ENCODE assay signal across 8 cellular contexts in the genomic region with DNA sequence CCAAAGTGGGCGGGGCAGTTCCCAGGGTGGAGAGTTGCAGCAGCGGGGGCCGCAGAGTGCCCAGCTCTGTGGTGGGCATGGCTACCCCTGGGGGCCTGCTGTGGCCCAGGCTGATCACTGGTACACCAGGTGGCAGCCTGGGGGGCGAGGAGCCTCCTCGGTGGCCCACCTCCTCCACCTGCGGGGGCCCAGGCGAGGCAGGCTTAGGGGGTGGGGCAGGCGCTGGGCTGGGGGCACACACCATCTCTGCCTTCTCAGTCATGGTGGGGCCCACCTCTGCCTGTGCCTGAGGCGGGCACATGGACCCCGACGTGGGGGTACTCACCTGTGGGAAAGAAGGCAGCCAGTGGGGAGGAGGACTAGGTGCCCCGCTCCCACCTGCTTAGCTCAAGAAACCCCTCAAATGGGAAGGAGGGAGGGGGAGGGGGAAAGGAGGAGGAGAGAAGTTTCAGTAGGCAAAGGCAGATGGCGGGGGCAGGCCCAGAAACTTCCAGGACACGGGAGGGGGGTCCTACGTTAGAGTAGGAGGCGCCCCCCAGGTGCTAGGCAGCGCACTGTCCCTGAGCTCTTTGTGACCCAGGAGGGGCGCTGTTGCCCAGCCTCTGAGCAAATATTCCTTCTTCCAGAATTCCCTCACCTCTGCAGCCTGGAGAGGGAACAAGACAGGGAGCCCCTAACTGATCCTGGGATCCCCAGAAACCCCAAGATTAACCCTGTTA. TPM values are rescaled to one million over a fixed set of nuclear protein-coding genes. Genes with fewer than 3 reads are reported as not detected.
DNase-seq lines count a peak whose midpoint lies in the region; ATAC-seq and TF ChIP-seq lines count a peak whose summit lies in the region.

No MANE protein-coding gene starts in this region.

- intact Hi-C loops in ascending aorta (cut with DNase I) = loop anchor here (5.0 kb wide), 1 partner anchor 161 kb away; no protein-coding TSS in a partner anchor

- H3K36me3 ChIP-seq in ascending aorta (peaks cover 0 to under 1% of the 10 kb centered on the region in 2 donors), lung (ENCODE audit: control insufficient read depth in 2 of 2, insufficient read depth in 2 of 2, low read length in 2 of 2) (peaks cover 0 to 12% of the 10 kb centered on the region in 2 donors)

- TF ChIP-seq CTCF in AG04449 (IDR thresholded peaks at IDR 0.05; ENCODE audit: insufficient read depth, low read length, missing control alignments) = peak; percentile 39
- TF ChIP-seq CTCF in GM20000 (IDR thresholded peaks at IDR 0.05; ENCODE audit: extremely low read depth, missing control alignments) = peak; percentile 52
- peak in 1 of 3 experiments; percentile 36 for TF ChIP-seq CTCF in ascending aorta (IDR thresholded peaks at IDR 0.05)
- TF ChIP-seq CTCF in lung (IDR thresholded peaks at IDR 0.05; ENCODE audit: control extremely low read depth, extremely low read depth) = peak; percentile 24

- CTCF ChIA-PET in AG04449 (lab: Yijun Ruan, JAX) = interaction anchor here (0.6 to 8.0 kb wide), 12 partner anchors 7 to 161 kb away, joined by 3 to 94 read pairs (median 3); no protein-coding TSS in a partner anchor

- H3K4me1 ChIP-seq in ascending aorta (peaks cover 14 to 30% of the 10 kb centered on the region in 2 donors), lung (ENCODE audit: control insufficient read depth in 2 of 2, insufficient read depth in 2 of 2, low read length in 2 of 2) (peaks cover 3 to 26% of the 10 kb centered on the region in 2 donors)

- DNase-seq in AG04449 (ENCODE audit: low read depth, low spot score) (no peak), GM20000 (ENCODE audit: low spot score) (no peak), ascending aorta (ENCODE audit: low spot score in 2 of 2) (peak in 1 of 2 donors; percentile 61), lung (ENCODE audit: low spot score) (no peak), NCI-H526 treated with DMSO at 0.1 percent for 48 hours (lab: John Stamatoyannopoulos, UW) (no peak), NCI-H1694 (lab: John Stamatoyannopoulos, UW) (no peak)
- DNase-seq in activated CD4-positive, alpha-beta T cell treated with anti-CD3 and anti-CD28 coated beads for 1 hour = no peak

- no peaks in the 10 kb centered on the region for H3K27me3 ChIP-seq in ascending aorta
- no peaks in the 10 kb centered on the region for H3K27me3 ChIP-seq in lung (ENCODE audit: control insufficient read depth, insufficient read depth)

- ATAC-seq in lung (ENCODE audit: insufficient read depth, low FRiP score) (no peak), HG02970 (IDR thresholded peaks at IDR 0.05; ENCODE audit: low FRiP score, unreplicated experiment) (no peak)

- peak overlapping the region; percentile 73 to 81 for H3K27ac ChIP-seq in ascending aorta
- H3K27ac ChIP-seq in lung (ENCODE audit: low read depth in 1 of 2, low read length in 1 of 2) = peak overlapping the region in 1 of 2 donors; percentile 66

- POLR2A ChIA-PET in AG04449 (lab: Yijun Ruan, JAX) = no interaction called here

- H3K9me3 ChIP-seq in ascending aorta (no peaks in the 10 kb centered on the region), lung (ENCODE audit: control insufficient read depth in 2 of 2, insufficient read depth in 1 of 2, low read length in 1 of 2) (no peaks in the 10 kb centered on the region)

- 29 to 48% methylated on average over 17 to 18 of the region's 18 CpGs for WGBS in lung, 2 donors

- H3K4me3 ChIP-seq in AG04449 (ENCODE audit: low read depth, low read length) (no peak overlapping the region), ascending aorta (peak overlapping the region in 1 of 2 donors; percentile 67), lung (no peak overlapping the region)

RNA-seq across cellular contexts. Expression of a gene that starts 1.6 kb away (rescaled TPM):
- total RNA-seq in ascending aorta = 46.7 TPM
- 10 to 100 TPM; 12.9 to 25.9 TPM for total RNA-seq in lung
- polyA plus RNA-seq in lung = 10 to 100 TPM; 15.5 to 34.1 TPM

RNA-seq across cellular contexts. Expression of a gene that starts 15.5 kb away (rescaled TPM):
- 17.3 TPM for total RNA-seq in ascending aorta
- total RNA-seq in lung = 10 to 100 TPM; 14.4 to 41.4 TPM
- polyA plus RNA-seq in lung = 10 to 100 TPM; 46.1 to 48.2 TPM

RNA-seq across cellular contexts. Expression of a gene that starts 17.0 kb away (rescaled TPM):
- 35.5 TPM for total RNA-seq in ascending aorta
- 10 to 100 TPM; 18.4 to 94.8 TPM for total RNA-seq in lung
- 10 to 100 TPM; 51.6 to 64.9 TPM for polyA plus RNA-seq in lung

RNA-seq across cellular contexts. Expression of a gene that starts 49.1 kb away (rescaled TPM):
- total RNA-seq in ascending aorta = 31.6 TPM
- total RNA-seq in lung = 10 to 100 TPM; 45.8 to 94.3 TPM
- polyA plus RNA-seq in lung = 100 to 1,000 TPM; 128 to 136 TPM

RNA-seq across cellular contexts. Expression of a gene that starts 49.2 kb away (rescaled TPM):
- total RNA-seq in ascending aorta (907 TPM), lung (10 to 100 TPM; 29.8 to 93.5 TPM)
- 100 to 1,000 TPM in 1 of 2 donors, 10 to 100 TPM in 1; 92.5 to 242 TPM for polyA plus RNA-seq in lung
